2 cellular contexts compared by ENCODE assay signal in genomic region chr1:23475134-23475628, GRCh38.
TF ChIP-seq lines count a peak whose summit lies in the region.

No MANE protein-coding gene starts in this region.

TF ChIP-seq in endothelial cell of umbilical vein, 7 proteins besides CTCF, POLR2A, EP300 and RAD21:
- TF ChIP-seq EZH2 (IDR thresholded peaks at IDR 0.05; ENCODE audit: borderline replicate concordance, low read depth, low read length, severe bottlenecking) (no peak), MAX (IDR thresholded peaks at IDR 0.05; ENCODE audit: insufficient read depth, insufficient read length) (no peak), FOS (IDR thresholded peaks at IDR 0.05; ENCODE audit: borderline replicate concordance, insufficient read depth, low read length) (peak; percentile 21), POLR2AphosphoS5 (IDR thresholded peaks at IDR 0.05; ENCODE audit: insufficient read depth, low read depth, low read length) (no peak), GATA2 (IDR thresholded peaks at IDR 0.05; ENCODE audit: insufficient read depth, insufficient read length, low read depth, low read length) (no peak), MYC (IDR thresholded peaks at IDR 0.05; ENCODE audit: low read depth, low read length) (no peak), JUN (IDR thresholded peaks at IDR 0.05; ENCODE audit: borderline replicate concordance, insufficient read depth, insufficient read length, low read depth) (no peak)

TF ChIP-seq in WTC11, 78 proteins besides CTCF, POLR2A, EP300 and RAD21:
- TF ChIP-seq NR1H2 (CRISPR knock-in tag; IDR thresholded peaks at IDR 0.05) (no peak), GABPB1 (CRISPR knock-in tag; IDR thresholded peaks at IDR 0.05) (no peak), AFF4 (CRISPR knock-in tag; IDR thresholded peaks at IDR 0.05; ENCODE audit: borderline replicate concordance) (no peak), NFE2L1 (CRISPR knock-in tag; IDR thresholded peaks at IDR 0.05) (no peak), ZNF232 (CRISPR knock-in tag; IDR thresholded peaks at IDR 0.05) (no peak), NR3C1 (CRISPR knock-in tag; conservative IDR thresholded peaks at IDR 0.05; ENCODE audit: low read depth) (no peak), FOXJ3 (CRISPR knock-in tag; IDR thresholded peaks at IDR 0.05; ENCODE audit: borderline replicate concordance) (no peak), PRRX2 (CRISPR knock-in tag; IDR thresholded peaks at IDR 0.05) (no peak), IRF1 (CRISPR knock-in tag; IDR thresholded peaks at IDR 0.05) (no peak), KAT7 (CRISPR knock-in tag; IDR thresholded peaks at IDR 0.05; ENCODE audit: borderline replicate concordance) (no peak), ZNF671 (CRISPR knock-in tag; IDR thresholded peaks at IDR 0.05) (no peak), NR2C2 (CRISPR knock-in tag; IDR thresholded peaks at IDR 0.05) (no peak), ERG (CRISPR knock-in tag; IDR thresholded peaks at IDR 0.05) (no peak), STAT6 (CRISPR knock-in tag; conservative IDR thresholded peaks at IDR 0.05; ENCODE audit: low read depth) (no peak), SMAD3 (CRISPR knock-in tag; IDR thresholded peaks at IDR 0.05; ENCODE audit: borderline replicate concordance) (no peak), ZNF512 (CRISPR knock-in tag; IDR thresholded peaks at IDR 0.05; ENCODE audit: borderline replicate concordance) (no peak), HMGA2 (CRISPR knock-in tag; IDR thresholded peaks at IDR 0.05) (no peak), MXD4 (CRISPR knock-in tag; IDR thresholded peaks at IDR 0.05; ENCODE audit: borderline replicate concordance) (no peak), ZNF138 (CRISPR knock-in tag; conservative IDR thresholded peaks at IDR 0.05) (no peak), CREM (CRISPR knock-in tag; IDR thresholded peaks at IDR 0.05) (no peak)
